ENCODE assay signal across 12 cellular contexts in genomic region chr22:42996646-42997365, GRCh38. TPM values are rescaled to one million over a fixed set of nuclear protein-coding genes. Genes with fewer than 3 reads are reported as not detected.
DNase-seq lines count a peak whose midpoint lies in the region; FAIRE-seq and TF ChIP-seq lines count a peak whose summit lies in the region.
"Had no signal": no experiment of that assay in that cellular context is flagged by ENCODE, and none has a peak within 500 bp of the region (broad histone marks: within the 10 kb centered on the region; RNA-seq: fewer than 3 reads in every experiment).

No MANE protein-coding gene starts in this region.

- no peaks in the 10 kb centered on the region for H3K27me3 Mint-ChIP-seq in mesothelial cell of epicardium (ENCODE audit: low read depth)
- H3K27me3 Mint-ChIP-seq: naive B cell had no signal

- TF ChIP-seq CTCF in HL-60 (IDR thresholded peaks at IDR 0.05; ENCODE audit: insufficient read depth, low read length) (no peak), bronchial epithelial cell (IDR thresholded peaks at IDR 0.05; ENCODE audit: insufficient read depth, low read length, severe bottlenecking) (no peak), mesothelial cell of epicardium (IDR thresholded peaks at IDR 0.05; ENCODE audit: unreplicated experiment) (no peak), tibial nerve (IDR thresholded peaks at IDR 0.05) (no peak)

- H3K4me3 Mint-ChIP-seq in mesothelial cell of epicardium = no peak overlapping the region

- peaks cover 0 to 8% (median 0%) of the 10 kb centered on the region in 4 donors for H3K9me3 ChIP-seq in tibial nerve

- peaks cover 8% of the 10 kb centered on the region for H3K9me3 Mint-ChIP-seq in mesothelial cell of epicardium
- H3K9me3 Mint-ChIP-seq: naive B cell had no signal

- TF ChIP-seq POLR2A in tibial nerve (IDR thresholded peaks at IDR 0.05) = no peak

- no peaks in the 10 kb centered on the region for H3K36me3 ChIP-seq in bronchial epithelial cell (ENCODE audit: control insufficient read depth, insufficient read depth, low read length)
- peaks cover 0 to 4% (median 0%) of the 10 kb centered on the region in 3 donors for H3K36me3 ChIP-seq in tibial nerve

- H3K27ac ChIP-seq in HL-60 (replicated peaks) (peak overlapping the region; percentile 91), tibial nerve (peak overlapping the region in 3 of 4 donors; percentile 30 to 64 (median 60))

- H3K36me3 Mint-ChIP-seq in mesothelial cell of epicardium = peaks cover 7% of the 10 kb centered on the region
- H3K36me3 Mint-ChIP-seq: naive B cell had no signal

- H3K4me3 ChIP-seq in HL-60 (replicated peaks; ENCODE audit: insufficient read depth, low read length) (no peak overlapping the region), bronchial epithelial cell (ENCODE audit: low read depth, low read length) (no peak overlapping the region), tibial nerve (no peak overlapping the region)

- 50 to 52% methylated on average over 10 of the region's 10 CpGs for WGBS in tibial nerve, 2 donors

- peaks cover 43% of the 10 kb centered on the region for H3K4me1 Mint-ChIP-seq in mesothelial cell of epicardium

- peak; percentile 73 for FAIRE-seq in bronchial epithelial cell (lab: Jason Lieb, UNC)
- FAIRE-seq: D721Med, TTC549 had no signal

- DNase-seq in HL-60 (ENCODE audit: low read depth in 1 of 2, low spot score in 1 of 2) = peak in 1 of 2 experiments; percentile 47
- no peak for DNase-seq in bronchial epithelial cell (ENCODE audit: low read depth)
- DNase-seq in mesothelial cell of epicardium (ENCODE audit: low spot score in 2 of 2, unreplicated experiment in 2 of 2) = no peak
- no peak for DNase-seq in tibial nerve (ENCODE audit: low spot score in 2 of 2)
- DNase-seq in SHP77 treated with DMSO at 0.1 percent for 48 hours (lab: John Stamatoyannopoulos, UW) = no peak
- DNase-seq in 8988T = no peak
- no peak for DNase-seq in Ammon's horn (ENCODE audit: low spot score)
- DNase-seq: naive B cell, NCI-H1436, RPMI8226 had no signal

- peaks cover 0 to 77% (median 47%) of the 10 kb centered on the region in 4 donors for H3K4me1 ChIP-seq in tibial nerve

- no peaks in the 10 kb centered on the region for H3K27me3 ChIP-seq in HL-60 (ENCODE audit: insufficient read depth, poor library complexity, severe bottlenecking)
- H3K27me3 ChIP-seq in bronchial epithelial cell (ENCODE audit: control insufficient read depth, insufficient read depth, low read length) = no peaks in the 10 kb centered on the region
- H3K27me3 ChIP-seq in tibial nerve = no peaks in the 10 kb centered on the region

- TF ChIP-seq EP300 in tibial nerve (IDR thresholded peaks at IDR 0.05) = no peak

- H3K27ac Mint-ChIP-seq in mesothelial cell of epicardium = peak overlapping the region; percentile 81

RNA-seq across cellular contexts. Expression of gene PACSIN2, which starts 18.1 kb away (rescaled TPM):
- total RNA-seq in bronchial epithelial cell = 49.8 and 68.9 TPM in 2 replicates
- 54.5 to 58.7 TPM (median 56.6 TPM) in 3 replicates for total RNA-seq in mesothelial cell of epicardium
- 10 to 100 TPM; 45.9 to 78.2 (median 59.0) TPM for total RNA-seq in tibial nerve
